8 cellular contexts compared by ENCODE assay signal in the genomic region with DNA sequence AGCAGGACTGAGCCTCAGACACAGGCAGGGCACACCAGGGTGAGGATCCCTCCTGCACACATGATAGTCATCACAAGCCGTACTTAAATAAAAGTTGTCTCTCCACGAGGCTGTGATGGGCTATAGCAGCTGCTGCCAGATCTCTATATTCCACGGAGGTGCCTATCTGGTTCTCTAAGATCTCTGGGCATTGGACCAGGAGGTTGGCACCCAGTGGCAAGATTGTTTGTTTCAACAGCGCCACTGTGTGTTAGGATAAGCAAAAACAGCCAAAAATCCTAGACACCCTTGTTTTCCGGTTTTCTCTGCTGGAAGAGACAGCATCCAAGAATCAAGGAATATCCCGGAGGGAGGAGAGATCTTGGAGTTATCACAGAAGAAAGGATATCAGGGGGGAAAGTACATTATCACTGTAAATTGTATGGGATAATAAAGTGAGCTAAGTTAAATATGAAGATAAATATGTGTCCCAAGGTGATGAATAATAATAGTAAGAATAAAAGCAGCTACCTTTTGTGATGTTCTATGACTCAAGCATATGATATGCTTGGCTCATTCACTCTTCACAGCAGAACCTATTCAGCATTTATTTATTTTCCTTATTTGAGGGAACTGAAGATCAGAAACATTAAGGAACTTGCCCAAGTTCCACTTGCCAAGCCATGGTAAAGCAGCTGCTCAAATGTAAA.
DNase-seq lines count a peak whose midpoint lies in the region; ATAC-seq, FAIRE-seq and TF ChIP-seq lines count a peak whose summit lies in the region.

No MANE protein-coding gene starts in this region.

- FAIRE-seq in pancreas (lab: Jason Lieb, UNC) = no peak

- peaks cover 3% of the 10 kb centered on the region; the same call in 1 of the 2 replicates for H3K4me1 ChIP-seq in Karpas-422 (ENCODE audit: low read length)
- no peaks in the 10 kb centered on the region for H3K4me1 ChIP-seq in pancreas
- H3K4me1 ChIP-seq in effector memory CD4-positive, alpha-beta T cell (ENCODE audit: control insufficient read depth, insufficient read depth, low read length, poor library complexity, severe bottlenecking) = no peaks in the 10 kb centered on the region

- H2AFZ ChIP-seq in Karpas-422 (ENCODE audit: low read length) (no peak overlapping the region), SU-DHL-6 (ENCODE audit: low read depth, low read length, severe bottlenecking) (no peak overlapping the region)

- WGBS in pancreas, 2 donors = 4 to 6% methylated on average over 6 of the region's 6 CpGs

- no peak overlapping the region for H3K4me2 ChIP-seq in Karpas-422 (ENCODE audit: low read depth, low read length, poor library complexity, severe bottlenecking)
- no peak overlapping the region for H3K4me2 ChIP-seq in SU-DHL-6 (ENCODE audit: low read depth, low read length, poor library complexity, severe bottlenecking)

- H3K79me2 ChIP-seq in Karpas-422 (ENCODE audit: low read length) = no peaks in the 10 kb centered on the region
- H3K79me2 ChIP-seq in SU-DHL-6 (ENCODE audit: insufficient read depth, low read length) = no peaks in the 10 kb centered on the region

- H3K27ac ChIP-seq in Karpas-422 (ENCODE audit: low read length) (no peak overlapping the region), SU-DHL-6 (ENCODE audit: low read depth, low read length) (no peak overlapping the region), pancreas (no peak overlapping the region)
- H3K27ac ChIP-seq in effector memory CD4-positive, alpha-beta T cell (ENCODE audit: insufficient read depth, low read length, poor library complexity, severe bottlenecking) = no peak overlapping the region

- no peaks in the 10 kb centered on the region for H4K20me1 ChIP-seq in Karpas-422 (ENCODE audit: insufficient read depth, low read depth, low read length)
- H4K20me1 ChIP-seq in SU-DHL-6 (ENCODE audit: low read depth, low read length) = no peaks in the 10 kb centered on the region

- no peaks in the 10 kb centered on the region for H3K9me2 ChIP-seq in Karpas-422 (replicated peaks; ENCODE audit: insufficient read depth, low read length)
- H3K9me2 ChIP-seq in SU-DHL-6 (replicated peaks; ENCODE audit: insufficient read depth, low read length) = no peaks in the 10 kb centered on the region

- intact Hi-C loops in pancreas (cut with DNase I) = loop anchor here in 1 of 3 donors (10.0 kb wide), 1 partner anchor 215 kb away; no protein-coding TSS in a partner anchor

- H3K9me3 ChIP-seq in Karpas-422 (ENCODE audit: low read length) (no peaks in the 10 kb centered on the region), SU-DHL-6 (ENCODE audit: insufficient read depth, low read length) (no peaks in the 10 kb centered on the region), pancreas (no peaks in the 10 kb centered on the region)
- no peaks in the 10 kb centered on the region for H3K9me3 ChIP-seq in effector memory CD4-positive, alpha-beta T cell (ENCODE audit: control insufficient read depth, low read length)

- ATAC-seq in pancreas (peak; percentile 81 to 97 (median 94)), HG02870 (IDR thresholded peaks at IDR 0.05; ENCODE audit: unreplicated experiment) (no peak)

- DNase-seq in NCI-H524 (lab: John Stamatoyannopoulos, UW) (peak; percentile 58 to 74), NCI-H524 treated with DMSO at 0.1 percent for 48 hours (lab: John Stamatoyannopoulos, UW) (no peak), Karpas-422 (peak; percentile 69), fibroblast of the conjunctiva (ENCODE audit: low read depth) (peak; percentile 10), pancreas (peak in 5 of 6 donors; percentile 55 to 71 (median 64))
- DNase-seq in effector memory CD4-positive, alpha-beta T cell = no peak

- no peaks in the 10 kb centered on the region for H3K36me3 ChIP-seq in Karpas-422 (ENCODE audit: insufficient read depth, low read length)
- H3K36me3 ChIP-seq in SU-DHL-6 (ENCODE audit: low read length) = no peaks in the 10 kb centered on the region
- H3K36me3 ChIP-seq in pancreas = no peaks in the 10 kb centered on the region
- H3K36me3 ChIP-seq in effector memory CD4-positive, alpha-beta T cell (ENCODE audit: control insufficient read depth, insufficient read depth, low read length) = no peaks in the 10 kb centered on the region

- H3K4me3 ChIP-seq in Karpas-422 (ENCODE audit: low read length) = no peak overlapping the region
- H3K4me3 ChIP-seq in SU-DHL-6 (ENCODE audit: insufficient read depth, low read length, poor library complexity, severe bottlenecking) = no peak overlapping the region
- no peak overlapping the region for H3K4me3 ChIP-seq in pancreas
- H3K4me3 ChIP-seq in effector memory CD4-positive, alpha-beta T cell (ENCODE audit: insufficient read depth, low read depth, low read length, poor library complexity, severe bottlenecking) = no peak overlapping the region

- H3K27me3 ChIP-seq in Karpas-422 (ENCODE audit: low read length) (no peaks in the 10 kb centered on the region), SU-DHL-6 (ENCODE audit: low read length) (no peaks in the 10 kb centered on the region), pancreas (no peaks in the 10 kb centered on the region)
- H3K27me3 ChIP-seq in effector memory CD4-positive, alpha-beta T cell (replicated peaks; ENCODE audit: control insufficient read depth, insufficient read depth, low read length, poor library complexity, severe bottlenecking) = no peaks in the 10 kb centered on the region

- no peak overlapping the region for H3K9ac ChIP-seq in Karpas-422 (ENCODE audit: low read length)
- no peak overlapping the region for H3K9ac ChIP-seq in SU-DHL-6 (ENCODE audit: low read length)

- TF ChIP-seq CTCF in SU-DHL-6 (IDR thresholded peaks at IDR 0.05; ENCODE audit: insufficient read depth, low read length, poor library complexity, severe bottlenecking) (peak; percentile 57), pancreas (IDR thresholded peaks at IDR 0.05) (peak; percentile 12 to 35 (median 22))

- H3F3A ChIP-seq in SU-DHL-6 (ENCODE audit: insufficient read depth) = no peaks in the 10 kb centered on the region

Comparison
In these comparisons a context has a peak if more than half of its experiments do, and no peak if none do; other contexts are left out.
1. DNase-seq: peak in NCI-H524 (2 of 2), Karpas-422 (single experiment), fibroblast of the conjunctiva (single experiment) and pancreas (5 of 6); none in NCI-H524 treated with DMSO at 0.1 percent for 48 hours (single experiment) and effector memory CD4-positive, alpha-beta T cell (0 of 3).